ENCODE assay signal across 8 cellular contexts in the genomic region with DNA sequence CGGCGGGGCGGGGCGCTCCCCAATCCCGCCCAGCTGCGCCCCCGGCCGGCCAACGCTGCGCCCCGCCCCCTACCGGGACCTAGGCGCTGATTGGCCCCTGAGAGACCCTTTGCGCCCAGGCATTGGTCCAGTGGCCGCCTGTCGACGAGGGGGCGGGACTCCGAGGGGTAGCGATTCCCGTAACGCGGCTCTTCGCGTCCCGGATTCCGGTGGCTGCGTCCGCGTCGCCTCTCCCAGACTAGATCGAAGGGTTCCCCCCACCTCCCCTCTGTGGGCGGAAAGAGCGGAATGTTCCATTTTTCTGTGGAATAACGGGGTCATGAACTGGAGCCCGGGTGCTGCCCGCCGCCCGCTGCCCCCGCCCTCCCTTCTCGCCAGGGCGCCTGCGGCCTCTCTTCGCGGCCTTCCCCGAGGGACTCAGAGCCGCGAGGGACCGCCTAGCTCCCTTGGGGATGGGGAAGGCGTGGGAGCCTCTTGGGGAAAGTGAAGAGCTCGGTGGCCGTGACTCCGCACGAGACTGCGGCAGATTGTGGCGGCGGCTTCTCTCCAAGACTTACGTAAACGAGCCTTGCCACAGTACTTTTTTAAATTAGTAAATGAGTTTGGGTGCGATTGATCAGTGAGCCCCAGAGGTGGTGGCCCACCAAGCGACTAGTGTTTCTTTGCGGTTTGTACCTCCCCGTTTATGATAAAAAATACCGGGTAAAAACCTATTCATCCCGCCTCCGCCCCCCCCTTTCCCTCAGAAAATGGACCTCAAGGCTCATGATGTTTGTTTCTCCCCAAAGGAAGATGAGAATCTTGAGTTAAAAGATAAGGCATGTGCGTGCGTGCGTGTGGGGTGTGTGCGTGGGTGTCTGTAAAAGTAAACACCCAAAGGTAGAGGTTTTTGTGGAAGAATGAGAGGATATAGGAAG. TPM values are rescaled to one million over a fixed set of nuclear protein-coding genes. Genes with fewer than 3 reads are reported as not detected.
A peak's percentile ranks its signal among the peaks of the same experiment; 100 is the strongest.
DNase-seq lines count a peak whose midpoint lies in the region; ATAC-seq and TF ChIP-seq lines count a peak whose summit lies in the region.

No MANE protein-coding gene starts in this region.

- peak overlapping the region; percentile 88 for H3K4me3 ChIP-seq in GM06990 (replicated peaks; ENCODE audit: low read depth, low read length)

- no peaks in the 10 kb centered on the region for H3K36me3 ChIP-seq in GM06990 (ENCODE audit: control insufficient read depth, insufficient read depth, low read length)

- DNase-seq in GM06990 (ENCODE audit: extremely low read depth, insufficient read length) (peak; percentile 94), NAMALWA (ENCODE audit: low spot score) (peak; percentile 88), SK-MEL-5 (ENCODE audit: low read depth, low spot score) (peak; percentile 95), globus pallidus (ENCODE audit: low spot score) (peak; percentile 97), nucleus accumbens (lab: John Stamatoyannopoulos, UW) (peak; percentile 74 to 99 (median 96))
- DNase-seq in activated naive CD4-positive, alpha-beta T cell treated with anti-CD3 and anti-CD28 coated beads, Interleukin-2, amount 50 U/mL, for 16 hours: peak; percentile 97

- no peak for TF ChIP-seq CTCF in GM06990 (IDR thresholded peaks at IDR 0.05; ENCODE audit: insufficient read depth, low read length, poor library complexity, severe bottlenecking)

- H3K27ac ChIP-seq in temporal lobe (ENCODE audit: low read depth, low read length): peak overlapping the region; percentile 87

- peak; percentile 97 for ATAC-seq in HG02571 (IDR thresholded peaks at IDR 0.05; ENCODE audit: unreplicated experiment)

- in situ Hi-C loops in SK-MEL-5 (cut with HindIII; ENCODE audit: low pct_unique_long_range_greater_than_20kb, low sequenced_read_pairs): no loop called here

- H3K27me3 ChIP-seq in GM06990 (replicated peaks; ENCODE audit: control insufficient read depth, insufficient read depth, low read length): no peaks in the 10 kb centered on the region

RNA-seq across cellular contexts. Expression of a gene that starts 0.5 kb away (rescaled TPM):
- 92.2 and 98.5 TPM in 2 replicates for total RNA-seq in SK-MEL-5 (2014; rRNA removed; shearing (Covaris generic))
- 41.8 and 60.5 TPM in 2 replicates for polyA plus RNA-seq in SK-MEL-5 (2015; cell fraction: cytosol; rRNA removed)
- 29.4 and 30.7 TPM in 2 replicates for polyA plus RNA-seq in SK-MEL-5 (2015; cell fraction: nucleus; rRNA removed)
- 50.2 TPM for total RNA-seq in temporal lobe

Comparison
In these comparisons a context has a peak if more than half of its experiments do, and no peak if none do; other contexts are left out.
1. Peak in every context shown above with its lines: DNase-seq, ATAC-seq, H3K4me3 ChIP-seq and H3K27ac ChIP-seq.